Comparison of ENCODE assay signal across 8 cellular contexts in the genomic region with DNA sequence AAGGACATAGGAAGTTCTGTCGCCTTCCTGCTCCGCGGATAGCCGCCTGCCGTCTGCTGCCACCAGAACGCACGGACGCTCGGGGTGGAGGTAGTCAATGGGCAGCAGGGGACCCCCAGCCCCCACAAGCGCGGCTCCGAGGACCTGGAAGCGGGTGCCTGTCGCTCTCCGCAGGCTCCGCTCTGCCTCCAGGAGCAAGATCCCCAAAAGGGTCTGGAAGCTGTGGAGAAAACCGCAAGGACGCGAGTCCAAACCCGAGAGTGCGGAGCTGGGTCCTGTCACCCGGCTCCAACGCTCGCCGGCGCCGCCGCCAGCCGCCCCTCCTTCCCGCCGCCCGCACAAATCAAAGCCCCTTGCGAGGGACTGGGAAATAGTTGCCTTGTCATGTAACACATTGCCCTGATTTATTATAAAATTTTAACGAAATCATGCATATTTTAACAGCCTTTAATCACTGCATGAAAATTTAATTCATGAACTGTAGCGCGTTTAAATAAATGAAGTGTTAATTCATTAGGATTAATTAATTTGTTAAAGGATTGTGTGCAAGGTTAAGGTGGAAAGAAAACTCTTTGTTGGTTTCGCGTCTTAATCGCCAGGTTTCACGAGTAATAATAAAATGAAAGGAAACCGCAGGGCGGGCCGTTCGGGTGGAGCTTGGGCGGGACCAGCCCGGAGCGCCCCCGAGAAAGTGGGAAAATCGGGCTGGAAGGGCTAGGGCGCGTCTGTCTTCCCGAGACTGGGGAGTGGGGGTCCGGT. TPM values are rescaled to one million over a fixed set of nuclear protein-coding genes. Genes with fewer than 3 reads are reported as not detected.
A peak's percentile ranks its signal among the peaks of the same experiment; 100 is the strongest.
DNase-seq lines count a peak whose midpoint lies in the region; ATAC-seq and TF ChIP-seq lines count a peak whose summit lies in the region.

No MANE protein-coding gene starts in this region.

- H2BK15ac ChIP-seq in neuronal stem cell (ENCODE audit: low read length): no peak overlapping the region

- H4K8ac ChIP-seq in neuronal stem cell (ENCODE audit: low read depth, low read length): no peak overlapping the region

- H3K27ac ChIP-seq in CD8-positive, alpha-beta T cell (ENCODE audit: low read depth, low read length): no peak overlapping the region
- H3K27ac ChIP-seq in OCI-LY1 (ENCODE audit: low read depth, low read length, poor library complexity, severe bottlenecking) (no peak overlapping the region), neuronal stem cell (replicated peaks; ENCODE audit: low read length) (no peak overlapping the region)

- intact Hi-C loops in CD8-positive, alpha-beta T cell (cut with DNase I, micrococcal nuclease): loop anchor here (2.0 to 5.0 kb wide), 2 partner anchors 16 to 48 kb away; partner anchors contain the start of gene OBI1 (in 1 of the 2)

- H4K91ac ChIP-seq in neuronal stem cell (ENCODE audit: low read depth, low read length, poor library complexity): no peak overlapping the region

- peaks cover 40% of the 10 kb centered on the region for H3K27me3 ChIP-seq in CD8-positive, alpha-beta T cell (ENCODE audit: insufficient read depth, low read length)
- H3K27me3 ChIP-seq in OCI-LY1 (ENCODE audit: insufficient read depth, low read length): no peaks in the 10 kb centered on the region
- H3K27me3 ChIP-seq in neuronal stem cell (ENCODE audit: control insufficient read depth in 3 of 3, insufficient read depth in 3 of 3, low read depth in 1 of 3, low read length in 3 of 3): peaks cover 45 to 82% (median 69%) of the 10 kb centered on the region in 3 experiments

- peak overlapping the region; percentile 74 for H3K4me3 Mint-ChIP-seq in CD8-positive, alpha-beta T cell

- H3K4me1 Mint-ChIP-seq in CD8-positive, alpha-beta T cell (ENCODE audit: low read depth): peaks cover 36% of the 10 kb centered on the region

- DNase-seq in CD8-positive, alpha-beta T cell: no peak
- DNase-seq in fibroblast of pulmonary artery (ENCODE audit: low read depth) (no peak), neuronal stem cell (ENCODE audit: low spot score) (peak; percentile 9), OCI-M1 (lab: John Stamatoyannopoulos, UW) (no peak)

- H3K4me3 ChIP-seq in CD8-positive, alpha-beta T cell (ENCODE audit: low read depth, low read length): no peak overlapping the region
- H3K4me3 ChIP-seq in OCI-LY1 (ENCODE audit: low read depth, low read length, poor library complexity, severe bottlenecking) (peak overlapping the region; percentile 32), fibroblast of pulmonary artery (replicated peaks; ENCODE audit: low read depth, low read length) (peak overlapping the region; percentile 59), neuronal stem cell (ENCODE audit: low read length in 2 of 2) (peak overlapping the region; percentile 48 to 73)

- ATAC-seq in CD8-positive, alpha-beta T cell: no peak
- ATAC-seq in HG02623 (IDR thresholded peaks at IDR 0.05; ENCODE audit: unreplicated experiment) (no peak), HG02588 (IDR thresholded peaks at IDR 0.05; ENCODE audit: unreplicated experiment) (no peak), GM18511 (IDR thresholded peaks at IDR 0.05; ENCODE audit: unreplicated experiment) (no peak)

- POLR2A ChIA-PET in CD8-positive, alpha-beta T cell (lab: Charles Lee): no interaction called here

- H3F3A ChIP-seq in OCI-LY1 (ENCODE audit: insufficient read depth, low read length): no peaks in the 10 kb centered on the region

- peaks cover 28% of the 10 kb centered on the region for H3K4me1 ChIP-seq in CD8-positive, alpha-beta T cell (ENCODE audit: insufficient read depth, low read length)
- H3K4me1 ChIP-seq in OCI-LY1 (ENCODE audit: insufficient read depth, low read length, severe bottlenecking) (peaks cover 6% of the 10 kb centered on the region), neuronal stem cell (ENCODE audit: control insufficient read depth in 2 of 2, insufficient read depth in 1 of 2, low read depth in 1 of 2, low read length in 2 of 2) (peaks cover 10 to 13% of the 10 kb centered on the region in 2 donors)

- H3K79me2 ChIP-seq in OCI-LY1 (ENCODE audit: insufficient read depth, low read length): no peaks in the 10 kb centered on the region

- H3K27me3 Mint-ChIP-seq in CD8-positive, alpha-beta T cell (ENCODE audit: low read depth): peaks cover 60% of the 10 kb centered on the region

- CTCF ChIA-PET in CD8-positive, alpha-beta T cell (lab: Charles Lee): no interaction called here

- H3K4me2 ChIP-seq in OCI-LY1 (ENCODE audit: low read length): peak overlapping the region; percentile 44
- peak overlapping the region; percentile 78 for H3K4me2 ChIP-seq in neuronal stem cell (ENCODE audit: insufficient read depth, low read length, poor library complexity, severe bottlenecking)

- no peak for TF ChIP-seq CTCF in CD8-positive, alpha-beta T cell (IDR thresholded peaks at IDR 0.05)
- TF ChIP-seq CTCF in OCI-LY1 (IDR thresholded peaks at IDR 0.05; ENCODE audit: low read length) (no peak), fibroblast of pulmonary artery (IDR thresholded peaks at IDR 0.05; ENCODE audit: low read length, missing control alignments) (no peak)

- H3K27ac Mint-ChIP-seq in CD8-positive, alpha-beta T cell: no peak overlapping the region

- H2AFZ ChIP-seq in OCI-LY1 (ENCODE audit: low read length): no peak overlapping the region
- H2AFZ ChIP-seq in neuronal stem cell (ENCODE audit: low read length): peak overlapping the region; percentile 94

- no peaks in the 10 kb centered on the region for H4K20me1 ChIP-seq in OCI-LY1 (ENCODE audit: insufficient read depth, low read length)

- no peak overlapping the region for H2AK5ac ChIP-seq in neuronal stem cell (ENCODE audit: low read depth, low read length)

- H3K79me1 ChIP-seq in neuronal stem cell (ENCODE audit: low read depth, low read length): peaks cover 2% of the 10 kb centered on the region

- no peak overlapping the region for H3K14ac ChIP-seq in neuronal stem cell (ENCODE audit: low read length)

- no peak overlapping the region for H2BK120ac ChIP-seq in neuronal stem cell (ENCODE audit: low read depth, low read length)

- no peaks in the 10 kb centered on the region for H3K9me3 Mint-ChIP-seq in CD8-positive, alpha-beta T cell

- H2BK5ac ChIP-seq in neuronal stem cell (ENCODE audit: low read length): no peak overlapping the region

- no peak overlapping the region for H3K23ac ChIP-seq in neuronal stem cell (ENCODE audit: low read depth, low read length, poor library complexity)

- peak overlapping the region; percentile 5 for H3K18ac ChIP-seq in neuronal stem cell (ENCODE audit: low read length)

- no peak overlapping the region for H2BK12ac ChIP-seq in neuronal stem cell (ENCODE audit: low read length)

- WGBS in neuronal stem cell (ENCODE audit: extremely low coverage in 2 of 2, insufficient read length in 2 of 2, insufficient replicate concordance in 1 of 2), 2 donors: 100% methylated on average over 2 of the region's 53 CpGs; no CpG with 5 or more reads in 1 of the 2 donors

- no peaks in the 10 kb centered on the region for H3K9me3 ChIP-seq in CD8-positive, alpha-beta T cell (ENCODE audit: low read length)
- H3K9me3 ChIP-seq in OCI-LY1 (ENCODE audit: low read length) (no peaks in the 10 kb centered on the region), neuronal stem cell (replicated peaks in 1 of 2; ENCODE audit: control insufficient read depth in 2 of 2, insufficient read depth in 1 of 2, low read depth in 1 of 2, low read length in 2 of 2) (peaks cover 0 to 4% of the 10 kb centered on the region in 2 donors)

- no peak overlapping the region for H3K9ac ChIP-seq in OCI-LY1 (ENCODE audit: low read length)
- H3K9ac ChIP-seq in neuronal stem cell (ENCODE audit: low read depth, low read length, poor library complexity): peak overlapping the region; percentile 2

- no peaks in the 10 kb centered on the region for H3K36me3 ChIP-seq in CD8-positive, alpha-beta T cell (ENCODE audit: insufficient read depth, low read length)
- H3K36me3 ChIP-seq in OCI-LY1 (ENCODE audit: insufficient read depth, low read length): no peaks in the 10 kb centered on the region
- peaks cover 0 to 4% of the 10 kb centered on the region in 2 donors for H3K36me3 ChIP-seq in neuronal stem cell (replicated peaks in 1 of 2; ENCODE audit: control insufficient read depth in 2 of 2, insufficient read depth in 2 of 2, low read length in 2 of 2)

- H3K36me3 Mint-ChIP-seq in CD8-positive, alpha-beta T cell: no peaks in the 10 kb centered on the region

- H3K9me2 ChIP-seq in OCI-LY1 (ENCODE audit: low read depth, low read length): no peaks in the 10 kb centered on the region

- H3K4ac ChIP-seq in neuronal stem cell (ENCODE audit: low read length): no peak overlapping the region

RNA-seq across cellular contexts. Expression of gene POU4F1, which starts 5.5 kb away (rescaled TPM):
- total RNA-seq in CD8-positive, alpha-beta T cell: under 1 TPM; 0.05 to 0.08 TPM
- polyA plus RNA-seq in neuronal stem cell (2013, experiment 1 of 2): 0.04 TPM
- polyA plus RNA-seq in neuronal stem cell (2013, experiment 2 of 2): 0.04 TPM

RNA-seq across cellular contexts. Expression of gene OBI1, which starts 50.1 kb away (rescaled TPM):
- total RNA-seq in CD8-positive, alpha-beta T cell: 1 to 10 TPM; 3.5 to 4.0 TPM
- 22.0 TPM for polyA plus RNA-seq in neuronal stem cell (2013, experiment 1 of 2)
- 22.1 TPM for polyA plus RNA-seq in neuronal stem cell (2013, experiment 2 of 2)
